ENCODE assay signal across 8 cellular contexts in the genomic region with DNA sequence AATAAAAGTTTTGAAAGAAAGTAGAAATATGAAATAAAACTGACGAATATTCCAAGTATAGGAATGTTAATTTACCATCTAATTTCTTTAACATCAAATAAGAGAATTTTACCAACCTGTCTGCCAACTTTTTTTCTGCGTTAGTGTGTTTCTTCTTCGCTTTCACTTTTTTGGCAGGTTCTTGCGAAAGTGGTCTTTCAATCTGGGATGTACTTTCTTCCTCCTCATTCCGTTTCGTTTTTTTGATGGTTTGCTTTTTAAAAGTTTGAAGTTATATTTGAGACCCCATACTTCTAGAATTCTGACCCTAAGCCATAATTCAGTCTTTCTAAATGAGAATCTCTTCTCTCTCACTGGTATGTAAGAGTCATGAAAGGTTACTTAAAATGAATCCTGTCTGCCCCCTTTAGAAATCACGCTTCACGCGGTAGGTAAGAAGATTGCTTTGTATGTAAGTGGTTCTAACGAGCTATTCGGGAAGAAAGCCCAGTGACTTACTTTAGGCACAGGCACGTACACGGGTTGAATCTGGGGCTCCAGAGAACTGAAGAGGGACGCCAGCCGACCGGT. TPM values are rescaled to one million over a fixed set of nuclear protein-coding genes. Genes with fewer than 3 reads are reported as not detected.
DNase-seq lines count a peak whose midpoint lies in the region; ATAC-seq, FAIRE-seq and TF ChIP-seq lines count a peak whose summit lies in the region.

No MANE protein-coding gene starts in this region.

- no peak for FAIRE-seq in endothelial cell of umbilical vein (lab: Jason Lieb, UNC)

- peak overlapping the region; percentile 97 for H3K4me3 ChIP-seq in CD4-positive, CD25-positive, alpha-beta regulatory T cell (ENCODE audit: low read depth, low read length)
- H3K4me3 ChIP-seq in SK-N-SH (ENCODE audit: low read depth in 2 of 2, low read length in 1 of 2) (peak overlapping the region; percentile 70 to 80), endothelial cell of umbilical vein (replicated peaks in 1 of 3; ENCODE audit: insufficient read depth in 1 of 3, low read depth in 1 of 3, low read length in 3 of 3) (peak overlapping the region; percentile 77 to 93 (median 86)), neural cell (ENCODE audit: low read length) (peak overlapping the region; percentile 78)

- TF ChIP-seq RAD21 in SK-N-SH (IDR thresholded peaks at IDR 0.05; ENCODE audit: low read length) (no peak), neural cell (conservative IDR thresholded peaks at IDR 0.05) (no peak)

- TF ChIP-seq EP300 in SK-N-SH (IDR thresholded peaks at IDR 0.05; ENCODE audit: borderline replicate concordance in 1 of 2, low read depth in 1 of 2, low read length in 1 of 2) (no peak), neural cell (conservative IDR thresholded peaks at IDR 0.05; ENCODE audit: poor library complexity, severe bottlenecking) (no peak)

- TF ChIP-seq CTCF in SK-N-SH (IDR thresholded peaks at IDR 0.05), result no peak
- TF ChIP-seq CTCF in endothelial cell of umbilical vein (IDR thresholded peaks at IDR 0.05; ENCODE audit: extremely low read depth in 1 of 2, insufficient read depth in 1 of 2, low read depth in 1 of 2, low read length in 2 of 2), result no peak
- TF ChIP-seq CTCF in neural cell (IDR thresholded peaks at IDR 0.05; ENCODE audit: poor library complexity, severe bottlenecking), result no peak

- BruUV-seq in endothelial cell of umbilical vein (replicated peaks; lab: Mats Ljungman, UMichigan), result TSS peak; percentile 76

- POLR2A ChIA-PET in SK-N-SH (lab: Yijun Ruan, JAX) (interaction anchor here (0.5 to 1.4 kb wide), 5 partner anchors 21 to 576 kb away, joined by 3 to 10 read pairs (median 6); a partner anchor contains a TSS), endothelial cell of umbilical vein (lab: Charles Lee) (no interaction called here)

- peaks cover 27% of the 10 kb centered on the region for H3K36me3 ChIP-seq in CD4-positive, CD25-positive, alpha-beta regulatory T cell (ENCODE audit: control insufficient read depth, insufficient read depth, low read length)
- H3K36me3 ChIP-seq in SK-N-SH (replicated peaks in 1 of 2; ENCODE audit: control insufficient read depth in 1 of 2, insufficient read depth in 2 of 2, low read length in 1 of 2), result peaks cover 25 to 39% of the 10 kb centered on the region in 2 experiments
- peaks cover 8% of the 10 kb centered on the region in 2 experiments for H3K36me3 ChIP-seq in endothelial cell of umbilical vein (ENCODE audit: control insufficient read depth in 2 of 2, extremely low read depth in 1 of 2, insufficient read depth in 2 of 2, low read length in 2 of 2)
- H3K36me3 ChIP-seq in neural cell (ENCODE audit: insufficient read depth, low read length), result no peaks in the 10 kb centered on the region

- CTCF ChIA-PET in SK-N-SH (lab: Yijun Ruan, JAX), result interaction anchor here (0.8 to 2.1 kb wide), 3 partner anchors 27 to 255 kb away, joined by 3 to 7 read pairs (median 4); no protein-coding TSS in a partner anchor
- CTCF ChIA-PET in endothelial cell of umbilical vein (lab: Charles Lee), result interaction anchor here (0.6 to 1.4 kb wide), 7 partner anchors 20 to 673 kb away, joined by 3 to 5 read pairs (median 4); no protein-coding TSS in a partner anchor

- WGBS in SK-N-SH (ENCODE audit: low lambda C conversion rate), result 2% methylated on average over 16 of the region's 16 CpGs

- peak in 1 of 3 donors; percentile 87 for DNase-seq in CD4-positive, CD25-positive, alpha-beta regulatory T cell
- DNase-seq in SK-N-SH, result no peak
- DNase-seq in endothelial cell of umbilical vein (ENCODE audit: low read depth, low spot score), result no peak
- no peak for DNase-seq in NCI-H2171 treated with DMSO at 0.1 percent for 48 hours (lab: John Stamatoyannopoulos, UW)
- DNase-seq in HK-2 (ENCODE audit: unreplicated experiment), result no peak

- H4K20me1 ChIP-seq in SK-N-SH (ENCODE audit: insufficient read depth), result no peaks in the 10 kb centered on the region
- no peaks in the 10 kb centered on the region for H4K20me1 ChIP-seq in endothelial cell of umbilical vein (replicated peaks; ENCODE audit: control insufficient read depth, extremely low read depth, insufficient read depth, low read length)
- no peaks in the 10 kb centered on the region for H4K20me1 ChIP-seq in neural cell (ENCODE audit: insufficient read depth)

- H3K79me2 ChIP-seq in SK-N-SH (ENCODE audit: insufficient read depth) (peaks cover 49% of the 10 kb centered on the region), endothelial cell of umbilical vein (ENCODE audit: control insufficient read depth, insufficient read depth, low read length) (peaks cover 25% of the 10 kb centered on the region), neural cell (replicated peaks; ENCODE audit: insufficient read depth, low read length) (peaks cover 12% of the 10 kb centered on the region)

- H3K9ac ChIP-seq in SK-N-SH (peak overlapping the region; percentile 79), endothelial cell of umbilical vein (replicated peaks; ENCODE audit: extremely low read depth, insufficient read depth, low read length) (peak overlapping the region; percentile 81), neural cell (ENCODE audit: low read length) (peak overlapping the region; percentile 79)

- H2AFZ ChIP-seq in SK-N-SH (ENCODE audit: low read depth) (peak overlapping the region; percentile 69), endothelial cell of umbilical vein (ENCODE audit: low read depth, low read length) (peak overlapping the region; percentile 67), neural cell (ENCODE audit: low read depth, low read length) (peak overlapping the region; percentile 76)

- H3K4me2 ChIP-seq in SK-N-SH, result peak overlapping the region; percentile 74
- H3K4me2 ChIP-seq in endothelial cell of umbilical vein (ENCODE audit: insufficient read depth, low read length), result peak overlapping the region; percentile 91
- peak overlapping the region; percentile 77 for H3K4me2 ChIP-seq in neural cell (ENCODE audit: low read length)

- H3F3A ChIP-seq in SK-N-SH (replicated peaks; ENCODE audit: insufficient read depth) (peaks cover 17% of the 10 kb centered on the region), neural cell (ENCODE audit: insufficient read depth, low read length, poor library complexity, severe bottlenecking) (no peaks in the 10 kb centered on the region)

- peak overlapping the region; percentile 95 to 99 (median 98) for H3K4me3 Mint-ChIP-seq in CD4-positive, CD25-positive, alpha-beta regulatory T cell

- no peak for TF ChIP-seq POLR2A in endothelial cell of umbilical vein (IDR thresholded peaks at IDR 0.05; ENCODE audit: low read depth, low read length)

- peaks cover 13% of the 10 kb centered on the region for H3K36me3 Mint-ChIP-seq in CD4-positive, CD25-positive, alpha-beta regulatory T cell

- peak; percentile 58 to 62 for ATAC-seq in CD4-positive, CD25-positive, alpha-beta regulatory T cell (ENCODE audit: low read depth in 2 of 2)
- ATAC-seq in GM19035 (IDR thresholded peaks at IDR 0.05; ENCODE audit: unreplicated experiment) (peak; percentile 43), HG03354 (IDR thresholded peaks at IDR 0.05; ENCODE audit: poor library complexity, severe bottlenecking, unreplicated experiment) (peak; percentile 59)

- H3K9me3 Mint-ChIP-seq in CD4-positive, CD25-positive, alpha-beta regulatory T cell, result peaks cover 0 to 3% (median 0%) of the 10 kb centered on the region in 7 donors

- no peaks in the 10 kb centered on the region for H3K9me3 ChIP-seq in CD4-positive, CD25-positive, alpha-beta regulatory T cell (ENCODE audit: control insufficient read depth in 2 of 2, low read length in 2 of 2)
- H3K9me3 ChIP-seq in SK-N-SH (no peaks in the 10 kb centered on the region), endothelial cell of umbilical vein (replicated peaks; ENCODE audit: control insufficient read depth, insufficient read depth, low read length) (no peaks in the 10 kb centered on the region), neural cell (ENCODE audit: low read length) (no peaks in the 10 kb centered on the region)

- peaks cover 9 to 30% (median 16%) of the 10 kb centered on the region in 4 donors for H3K4me1 Mint-ChIP-seq in CD4-positive, CD25-positive, alpha-beta regulatory T cell

- peak overlapping the region; percentile 89 for H3K27ac ChIP-seq in CD4-positive, CD25-positive, alpha-beta regulatory T cell (ENCODE audit: insufficient read depth, low read length, poor library complexity, severe bottlenecking)
- H3K27ac ChIP-seq in SK-N-SH (ENCODE audit: low read depth in 2 of 2, low read length in 1 of 2), result peak overlapping the region; percentile 76 to 88
- H3K27ac ChIP-seq in endothelial cell of umbilical vein (ENCODE audit: insufficient read depth, low read depth, low read length), result peak overlapping the region; percentile 66
- peak overlapping the region; percentile 84 for H3K27ac ChIP-seq in neural cell (ENCODE audit: low read length)

- H3K27me3 ChIP-seq in CD4-positive, CD25-positive, alpha-beta regulatory T cell (ENCODE audit: control insufficient read depth, insufficient read depth, low read length), result no peaks in the 10 kb centered on the region
- H3K27me3 ChIP-seq in SK-N-SH (ENCODE audit: insufficient read depth) (no peaks in the 10 kb centered on the region), endothelial cell of umbilical vein (ENCODE audit: control insufficient read depth in 2 of 2, insufficient read depth in 2 of 2, low read length in 2 of 2) (no peaks in the 10 kb centered on the region), neural cell (ENCODE audit: insufficient read depth, low read depth, low read length) (no peaks in the 10 kb centered on the region)

- no peaks in the 10 kb centered on the region for H3K9me1 ChIP-seq in endothelial cell of umbilical vein (replicated peaks; ENCODE audit: control insufficient read depth, extremely low read depth, insufficient read depth, low read length)

- no peaks in the 10 kb centered on the region for H3K9me2 ChIP-seq in SK-N-SH
- no peaks in the 10 kb centered on the region for H3K9me2 ChIP-seq in neural cell (ENCODE audit: insufficient read depth, low read length)

- intact Hi-C loops in endothelial cell of umbilical vein (cut with micrococcal nuclease), result loop anchor here (5.0 kb wide), 1 partner anchor 167 kb away; a partner anchor contains a TSS

- no peaks in the 10 kb centered on the region for H3K27me3 Mint-ChIP-seq in CD4-positive, CD25-positive, alpha-beta regulatory T cell

- dilution Hi-C loops in endothelial cell of umbilical vein (cut with MboI; ENCODE audit: extremely low pct_ligation_motif_present, low sequenced_read_pairs), result no loop called here

- peaks cover 39% of the 10 kb centered on the region for H3K4me1 ChIP-seq in CD4-positive, CD25-positive, alpha-beta regulatory T cell (ENCODE audit: control insufficient read depth, insufficient read depth, low read length, poor library complexity, severe bottlenecking)
- H3K4me1 ChIP-seq in SK-N-SH (ENCODE audit: control insufficient read depth in 1 of 2, insufficient read depth in 2 of 2, low read depth in 1 of 2, low read length in 1 of 2) (peaks cover 0 to 10% of the 10 kb centered on the region in 2 experiments; a peak in 1 of 4 replicates), endothelial cell of umbilical vein (ENCODE audit: control insufficient read depth, extremely low read depth, insufficient read depth, low read length) (peaks cover 4% of the 10 kb centered on the region)

- H3K27ac Mint-ChIP-seq in CD4-positive, CD25-positive, alpha-beta regulatory T cell, result peak overlapping the region; percentile 98 to 99 (median 98)

RNA-seq across cellular contexts. Expression of a gene that starts 0.6 kb away (rescaled TPM):
- total RNA-seq in CD4-positive, CD25-positive, alpha-beta regulatory T cell, result 175 TPM
- polyA plus RNA-seq in CD4-positive, CD25-positive, alpha-beta regulatory T cell, result 10 to 100 TPM; 68.9 to 74.8 (median 70.2) TPM
- polyA plus RNA-seq in SK-N-SH (2012; rRNA removed) (33.9 and 39.9 TPM in 2 replicates), endothelial cell of umbilical vein (16.1 and 17.7 TPM in 2 replicates), neural cell (98.1 and 128 TPM in 2 replicates)
- 41.2 and 48.8 TPM in 2 replicates for polyA plus RNA-seq in SK-N-SH (2012; cell fraction: cytosol; rRNA removed)
- 32.8 and 43.7 TPM in 2 replicates for polyA plus RNA-seq in SK-N-SH (2012; cell fraction: nucleus; rRNA removed)
- total RNA-seq in endothelial cell of umbilical vein, result 78.4 and 80.7 TPM in 2 replicates
- 33.7 TPM in 2 replicates for polyA plus RNA-seq in endothelial cell of umbilical vein (2011; cell fraction: cytosol; rRNA removed)
- polyA plus RNA-seq in endothelial cell of umbilical vein (2011; cell fraction: nucleus; rRNA removed), result 19.6 and 27.0 TPM in 2 replicates
- 75.8 and 104 TPM in 2 replicates for polyA plus RNA-seq in endothelial cell of umbilical vein (2012)
- polyA minus RNA-seq in endothelial cell of umbilical vein (11.4 and 18.0 TPM in 2 replicates), neural cell (72.6 and 87.4 TPM in 2 replicates)
- polyA minus RNA-seq in endothelial cell of umbilical vein (2011; cell fraction: cytosol; rRNA and poly(A)+ RNA removed), result 14.8 TPM
- polyA minus RNA-seq in endothelial cell of umbilical vein (2011; cell fraction: nucleus; rRNA and poly(A)+ RNA removed), result 18.8 and 27.2 TPM in 2 replicates

RNA-seq across cellular contexts. Expression of a gene that starts 31.8 kb away (rescaled TPM):
- 102 TPM for total RNA-seq in CD4-positive, CD25-positive, alpha-beta regulatory T cell
- 10 to 100 TPM; 50.5 to 67.9 (median 55.2) TPM for polyA plus RNA-seq in CD4-positive, CD25-positive, alpha-beta regulatory T cell
- polyA plus RNA-seq in SK-N-SH (2012; rRNA removed), result 71.3 and 86.2 TPM in 2 replicates
- 127 and 146 TPM in 2 replicates for polyA plus RNA-seq in SK-N-SH (2012; cell fraction: cytosol; rRNA removed)
- polyA plus RNA-seq in SK-N-SH (2012; cell fraction: nucleus; rRNA removed), result 19.1 and 35.3 TPM in 2 replicates
- 98.4 and 108 TPM in 2 replicates for total RNA-seq in endothelial cell of umbilical vein
- polyA plus RNA-seq in endothelial cell of umbilical vein, result 31.8 and 42.5 TPM in 2 replicates
- 59.4 and 65.2 TPM in 2 replicates for polyA plus RNA-seq in endothelial cell of umbilical vein (2011; cell fraction: cytosol; rRNA removed)
- 27.6 and 30.6 TPM in 2 replicates for polyA plus RNA-seq in endothelial cell of umbilical vein (2011; cell fraction: nucleus; rRNA removed)
- polyA plus RNA-seq in endothelial cell of umbilical vein (2012), result 84.6 and 120 TPM in 2 replicates
- polyA minus RNA-seq in endothelial cell of umbilical vein, result 44.9 and 49.6 TPM in 2 replicates
- polyA minus RNA-seq in endothelial cell of umbilical vein (2011; cell fraction: cytosol; rRNA and poly(A)+ RNA removed), result 42.7 TPM
- polyA minus RNA-seq in endothelial cell of umbilical vein (2011; cell fraction: nucleus; rRNA and poly(A)+ RNA removed), result 24.0 and 25.6 TPM in 2 replicates
- polyA plus RNA-seq in neural cell, result 170 and 175 TPM in 2 replicates
- 176 and 197 TPM in 2 replicates for polyA minus RNA-seq in neural cell
